Comparison of ENCODE assay signal across 23 cellular contexts in the genomic region with DNA sequence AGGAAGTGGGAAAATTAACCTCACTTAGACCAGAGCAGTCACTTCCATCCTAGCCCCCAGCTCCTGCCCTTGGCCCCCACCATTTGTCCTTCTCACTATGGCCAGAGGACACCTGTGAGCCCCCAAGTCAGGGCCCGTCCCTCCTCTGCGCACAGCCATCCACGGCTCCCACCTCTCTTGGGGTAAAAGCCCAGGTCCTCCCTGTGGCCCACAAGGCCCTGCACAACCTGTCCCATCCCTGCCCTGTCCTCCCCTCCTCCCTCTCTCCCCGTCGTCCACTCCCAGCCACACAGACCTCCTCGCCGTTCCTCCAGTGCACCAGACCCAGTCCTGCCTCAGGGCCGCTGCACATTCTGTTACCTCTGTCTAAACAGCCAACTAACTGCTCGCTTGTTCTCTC. TPM values are rescaled to one million over a fixed set of nuclear protein-coding genes. Genes with fewer than 3 reads are reported as not detected.
"Had no signal": no experiment of that assay in that cellular context is flagged by ENCODE, and none has a peak within 500 bp of the region (broad histone marks: within the 10 kb centered on the region; RNA-seq: fewer than 3 reads in every experiment).

No MANE protein-coding gene starts in this region.

- H3K27ac ChIP-seq: hepatocyte had no signal

- H3K4me3 Mint-ChIP-seq: activated B cell treated with CpG ODN at 0.5 μM for 24 hours; activated CD4-positive, alpha-beta memory T cell treated with anti-CD3 and anti-CD28 coated beads, Interleukin-2, amount 10 ng/mL, durations not matched to agents 7 days and 5 days; activated CD8-positive, alpha-beta memory T cell treated with anti-CD3 and anti-CD28 coated beads, Interleukin-2, amount 10 ng/mL, durations not matched to agents 7 days and 5 days; activated naive CD8-positive, alpha-beta T cell treated with anti-CD3 and anti-CD28 coated beads, Interleukin-2, amount 10 ng/mL, durations not matched to agents 7 days and 5 days; brain; nephron progenitor cell had no signal

- H3K4me1 Mint-ChIP-seq: activated CD4-positive, alpha-beta memory T cell treated with anti-CD3 and anti-CD28 coated beads, Interleukin-2, amount 10 ng/mL, durations not matched to agents 7 days and 5 days; activated CD8-positive, alpha-beta memory T cell treated with anti-CD3 and anti-CD28 coated beads, Interleukin-2, amount 10 ng/mL, durations not matched to agents 7 days and 5 days; activated naive CD8-positive, alpha-beta T cell treated with anti-CD3 and anti-CD28 coated beads, Interleukin-2, amount 10 ng/mL, durations not matched to agents 7 days and 5 days had no signal

- DNase-seq: activated B cell treated with CpG ODN at 0.5 μM for 24 hours; activated CD4-positive, alpha-beta memory T cell treated with anti-CD3 and anti-CD28 coated beads, Interleukin-2, amount 10 ng/mL, durations not matched to agents 7 days and 5 days; activated CD4-positive, alpha-beta T cell treated with anti-CD3 and anti-CD28 coated beads for 4 hours; activated CD8-positive, alpha-beta memory T cell treated with anti-CD3 and anti-CD28 coated beads, Interleukin-2, amount 10 ng/mL, durations not matched to agents 7 days and 5 days; activated naive CD8-positive, alpha-beta T cell treated with anti-CD3 and anti-CD28 coated beads, Interleukin-2, amount 10 ng/mL, durations not matched to agents 7 days and 5 days; left cardiac atrium; midbrain; nephron progenitor cell; stimulated activated naive CD4-positive, alpha-beta T cell; T-helper 1 cell; T-helper 9 cell; thyroid gland had no signal

- H3K36me3 ChIP-seq: prostate gland had no signal

- H3K79me2 ChIP-seq: hepatocyte had no signal

- H3K4me2 ChIP-seq: hepatocyte had no signal

- H3K27me3 ChIP-seq: hepatocyte, thyroid gland had no signal

- H3K27me3 Mint-ChIP-seq: activated B cell treated with CpG ODN at 0.5 μM for 24 hours; activated CD4-positive, alpha-beta memory T cell treated with anti-CD3 and anti-CD28 coated beads, Interleukin-2, amount 10 ng/mL, durations not matched to agents 7 days and 5 days; activated CD8-positive, alpha-beta memory T cell treated with anti-CD3 and anti-CD28 coated beads, Interleukin-2, amount 10 ng/mL, durations not matched to agents 7 days and 5 days; activated naive CD8-positive, alpha-beta T cell treated with anti-CD3 and anti-CD28 coated beads, Interleukin-2, amount 10 ng/mL, durations not matched to agents 7 days and 5 days had no signal

- ATAC-seq: activated CD8-positive, alpha-beta memory T cell treated with anti-CD3 and anti-CD28 coated beads, Interleukin-2, amount 10 ng/mL, durations not matched to agents 7 days and 5 days; esophagus mucosa; left cardiac atrium; sciatic nerve had no signal

- H3K9me3 Mint-ChIP-seq: activated B cell treated with CpG ODN at 0.5 μM for 24 hours; activated CD4-positive, alpha-beta memory T cell treated with anti-CD3 and anti-CD28 coated beads, Interleukin-2, amount 10 ng/mL, durations not matched to agents 7 days and 5 days; activated naive CD8-positive, alpha-beta T cell treated with anti-CD3 and anti-CD28 coated beads, Interleukin-2, amount 10 ng/mL, durations not matched to agents 7 days and 5 days had no signal

- H3K9me3 ChIP-seq: prostate gland, thyroid gland had no signal

- H3K27ac Mint-ChIP-seq: activated B cell treated with CpG ODN at 0.5 μM for 24 hours; activated CD4-positive, alpha-beta memory T cell treated with anti-CD3 and anti-CD28 coated beads, Interleukin-2, amount 10 ng/mL, durations not matched to agents 7 days and 5 days; activated CD8-positive, alpha-beta memory T cell treated with anti-CD3 and anti-CD28 coated beads, Interleukin-2, amount 10 ng/mL, durations not matched to agents 7 days and 5 days; activated naive CD8-positive, alpha-beta T cell treated with anti-CD3 and anti-CD28 coated beads, Interleukin-2, amount 10 ng/mL, durations not matched to agents 7 days and 5 days; nephron progenitor cell had no signal

- H3K4me3 ChIP-seq: coronary artery, hepatocyte, lung, prostate gland, thyroid gland had no signal

- H2AFZ ChIP-seq: hepatocyte had no signal

RNA-seq across cellular contexts. Expression of gene SMIM24, which starts 53.9 kb away (rescaled TPM):
- total RNA-seq: activated B cell treated with CpG ODN at 0.5 μM for 24 hours; activated CD4-positive, alpha-beta memory T cell treated with anti-CD3 and anti-CD28 coated beads, Interleukin-2, amount 10 ng/mL, durations not matched to agents 7 days and 5 days; esophagus mucosa; glomerular endothelial cell; left cardiac atrium; omental fat pad; sciatic nerve; subcutaneous adipose tissue; thyroid gland; urinary bladder had no signal
- polyA plus RNA-seq: urinary bladder had no signal

RNA-seq across cellular contexts. Expression of gene SMIM44, which starts 56.8 kb away (rescaled TPM):
- total RNA-seq: activated B cell treated with CpG ODN at 0.5 μM for 24 hours; activated CD4-positive, alpha-beta memory T cell treated with anti-CD3 and anti-CD28 coated beads, Interleukin-2, amount 10 ng/mL, durations not matched to agents 7 days and 5 days; activated CD8-positive, alpha-beta memory T cell treated with anti-CD3 and anti-CD28 coated beads, Interleukin-2, amount 10 ng/mL, durations not matched to agents 7 days and 5 days; activated naive CD8-positive, alpha-beta T cell treated with anti-CD3 and anti-CD28 coated beads, Interleukin-2, amount 10 ng/mL, durations not matched to agents 7 days and 5 days; esophagus mucosa; glomerular endothelial cell; hepatocyte; left cardiac atrium; lung; omental fat pad; sciatic nerve; subcutaneous adipose tissue; thyroid gland; urinary bladder had no signal
- polyA plus RNA-seq: hepatocyte, lung, urinary bladder had no signal
